1 cellular context compared by ENCODE assay signal in genomic region chr3:35648347-35648746, GRCh38.
TF ChIP-seq lines count a peak whose summit lies in the region.

No MANE protein-coding gene starts in this region.

TF ChIP-seq in SK-N-SH, 30 proteins besides CTCF, POLR2A, EP300 and RAD21 (continued from another document):
- TF ChIP-seq PBX3 (IDR thresholded peaks at IDR 0.05) (peak; percentile 17; the same call in 1 of the 2 replicates), REST (IDR thresholded peaks at IDR 0.05; ENCODE audit: low read depth, low read length) (no peak), TAF1 (IDR thresholded peaks at IDR 0.05; ENCODE audit: borderline replicate concordance, low read depth, low read length) (no peak), USF1 (IDR thresholded peaks at IDR 0.05; ENCODE audit: borderline replicate concordance, low read depth) (no peak), USF2 (IDR thresholded peaks at IDR 0.05; ENCODE audit: borderline replicate concordance, low read depth, low read length) (no peak), CHD2 (IDR thresholded peaks at IDR 0.05; ENCODE audit: low read length, partially characterized antibody) (no peak), GABPA (IDR thresholded peaks at IDR 0.05; ENCODE audit: low read depth) (no peak)
